Comparison of ENCODE assay signal across 17 cellular contexts in the genomic region with DNA sequence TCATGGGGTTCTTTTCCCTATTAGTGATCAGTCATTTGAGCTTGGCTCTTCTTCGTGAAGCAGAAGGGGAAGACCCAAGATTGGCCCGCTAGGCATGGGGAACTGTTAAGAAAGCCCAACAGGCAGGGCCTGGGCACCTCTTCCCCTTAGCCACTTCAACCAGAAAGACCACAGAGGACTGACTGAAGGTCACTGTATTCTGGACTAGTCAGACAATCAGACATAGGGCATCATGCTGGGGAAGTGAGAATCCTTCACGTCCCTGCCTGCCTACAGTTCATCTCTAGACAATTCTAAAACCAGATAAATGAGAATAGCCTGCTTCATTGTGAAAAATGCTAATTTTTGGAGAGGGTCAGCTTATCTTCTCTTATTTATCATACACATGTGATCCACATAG. TPM values are rescaled to one million over a fixed set of nuclear protein-coding genes. Genes with fewer than 3 reads are reported as not detected.
"Had no signal": no experiment of that assay in that cellular context is flagged by ENCODE, and none has a peak within 500 bp of the region (broad histone marks: within the 10 kb centered on the region; RNA-seq: fewer than 3 reads in every experiment).

No MANE protein-coding gene starts in this region.

- H3K27me3 ChIP-seq: esophagus muscularis mucosa, gastrocnemius medialis, heart right ventricle, right lobe of liver had no signal

- H3K36me3 ChIP-seq: esophagus muscularis mucosa, gastrocnemius medialis, prostate gland, right lobe of liver had no signal

- ATAC-seq: effector memory CD8-positive, alpha-beta T cell; gastrocnemius medialis; heart right ventricle; naive thymus-derived CD4-positive, alpha-beta T cell; right lobe of liver had no signal

- H2AFZ ChIP-seq: parathyroid adenoma had no signal

- H3K9me3 ChIP-seq: esophagus muscularis mucosa, gastrocnemius medialis, heart right ventricle, prostate gland, right lobe of liver had no signal

- H3K9ac ChIP-seq: parathyroid adenoma had no signal

- H3K4me1 ChIP-seq: gastrocnemius medialis, parathyroid adenoma, prostate gland, right lobe of liver had no signal

- H3K27ac ChIP-seq: epithelial cell of prostate, esophagus muscularis mucosa, gastrocnemius medialis, heart right ventricle, parathyroid adenoma, prostate gland, right lobe of liver had no signal

- H3K4me3 ChIP-seq: esophagus muscularis mucosa, gastrocnemius medialis, heart right ventricle, prostate gland, right lobe of liver had no signal

- H3K79me2 ChIP-seq: parathyroid adenoma had no signal

- DNase-seq: effector memory CD8-positive, alpha-beta T cell; gastrocnemius medialis; heart right ventricle; hypothalamus; kidney glomerular epithelial cell; mesendoderm; naive thymus-derived CD4-positive, alpha-beta T cell; nephron progenitor cell; right lobe of liver; stimulated activated CD4-positive, alpha-beta T cell treated with anti-CD3 and anti-CD28 coated beads, Interleukin-4, amount 100 ng/mL, for 24 hours; stimulated activated naive CD4-positive, alpha-beta T cell treated with Interleukin-2 at 50 U/mL for 16 hours; trophoblast cell had no signal

- FAIRE-seq: islet of Langerhans had no signal

RNA-seq across cellular contexts. Expression of gene FAP, which starts 28.1 kb away (rescaled TPM):
- total RNA-seq: naive thymus-derived CD4-positive, alpha-beta T cell had no signal
- polyA plus RNA-seq: naive thymus-derived CD4-positive, alpha-beta T cell had no signal
